ENCODE assay signal across 1 cellular context in the genomic region with DNA sequence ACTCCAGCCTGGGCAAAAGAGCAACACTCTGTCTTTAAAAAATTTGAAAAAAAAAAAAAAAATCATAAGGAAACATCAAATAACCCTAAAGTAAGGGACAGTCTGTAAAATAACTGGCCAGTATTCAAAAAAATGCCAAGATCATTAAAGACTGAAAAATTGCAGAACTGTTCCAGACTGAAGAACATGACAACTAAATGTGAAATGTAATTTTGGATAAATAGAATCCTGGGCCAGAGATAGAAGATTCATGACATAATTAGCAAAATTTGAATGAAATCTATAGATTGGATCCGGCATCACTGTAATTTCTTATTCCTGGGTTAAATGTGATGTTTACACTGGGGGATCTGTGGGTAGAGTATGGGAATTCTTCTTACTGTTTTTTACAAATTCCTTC.
TF ChIP-seq lines count a peak whose summit lies in the region.

No MANE protein-coding gene starts in this region.

TF ChIP-seq in SK-N-SH treated with all-trans-retinoic acid at 6 μM for 48 hours, 23 proteins besides CTCF, POLR2A, EP300 and RAD21 (continued from another document):
- TF ChIP-seq, protein P1, sequence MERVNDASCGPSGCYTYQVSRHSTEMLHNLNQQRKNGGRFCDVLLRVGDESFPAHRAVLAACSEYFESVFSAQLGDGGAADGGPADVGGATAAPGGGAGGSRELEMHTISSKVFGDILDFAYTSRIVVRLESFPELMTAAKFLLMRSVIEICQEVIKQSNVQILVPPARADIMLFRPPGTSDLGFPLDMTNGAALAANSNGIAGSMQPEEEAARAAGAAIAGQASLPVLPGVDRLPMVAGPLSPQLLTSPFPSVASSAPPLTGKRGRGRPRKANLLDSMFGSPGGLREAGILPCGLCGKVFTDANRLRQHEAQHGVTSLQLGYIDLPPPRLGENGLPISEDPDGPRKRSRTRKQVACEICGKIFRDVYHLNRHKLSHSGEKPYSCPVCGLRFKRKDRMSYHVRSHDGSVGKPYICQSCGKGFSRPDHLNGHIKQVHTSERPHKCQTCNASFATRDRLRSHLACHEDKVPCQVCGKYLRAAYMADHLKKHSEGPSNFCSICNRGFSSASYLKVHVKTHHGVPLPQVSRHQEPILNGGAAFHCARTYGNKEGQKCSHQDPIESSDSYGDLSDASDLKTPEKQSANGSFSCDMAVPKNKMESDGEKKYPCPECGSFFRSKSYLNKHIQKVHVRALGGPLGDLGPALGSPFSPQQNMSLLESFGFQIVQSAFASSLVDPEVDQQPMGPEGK (CRISPR knock-in tag; IDR thresholded peaks at IDR 0.05; ENCODE audit: borderline replicate concordance), result peak; percentile 83
- TF ChIP-seq TOX (CRISPR knock-in tag; IDR thresholded peaks at IDR 0.05; ENCODE audit: borderline replicate concordance), result peak; percentile 90
- TF ChIP-seq RARB (CRISPR knock-in tag; IDR thresholded peaks at IDR 0.05), result peak; percentile 81
- peak; percentile 76; the same call in 1 of the 2 replicates for TF ChIP-seq TCF4 (CRISPR knock-in tag; IDR thresholded peaks at IDR 0.05; ENCODE audit: borderline replicate concordance)
- TF ChIP-seq ISL1 (CRISPR knock-in tag; IDR thresholded peaks at IDR 0.05), result peak; percentile 97
- TF ChIP-seq ESRRG (CRISPR knock-in tag; IDR thresholded peaks at IDR 0.05), result 0 out of 2 replicates have a peak, but pooled peaks have one; percentile 19
- no peak for TF ChIP-seq GLIS3 (CRISPR knock-in tag; IDR thresholded peaks at IDR 0.05)
- TF ChIP-seq ZNF8 (CRISPR knock-in tag; IDR thresholded peaks at IDR 0.05), result no peak
